In the genomic region with DNA sequence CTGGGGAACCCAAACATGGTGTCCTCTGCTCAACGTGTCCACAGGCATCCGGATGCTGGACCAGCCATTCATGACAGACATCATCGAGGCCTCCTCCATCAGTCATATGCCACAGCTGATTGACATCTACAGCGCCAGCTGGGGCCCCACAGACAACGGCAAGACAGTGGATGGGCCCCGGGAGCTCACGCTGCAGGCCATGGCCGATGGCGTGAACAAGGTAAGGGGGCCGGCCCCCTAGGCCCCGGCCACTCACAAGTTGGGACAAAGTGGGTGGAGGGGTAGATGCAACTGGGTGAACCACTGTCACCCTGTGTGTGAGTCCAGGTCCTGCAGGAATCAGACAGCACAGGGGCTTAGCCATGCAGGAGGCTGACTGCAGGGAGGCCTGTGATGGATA, we compare ENCODE assay signal across 8 cellular contexts.
"Had no signal": no experiment of that assay in that cellular context is flagged by ENCODE, and none has a peak within 500 bp of the region (broad histone marks: within the 10 kb centered on the region; RNA-seq: fewer than 3 reads in every experiment).

No MANE protein-coding gene starts in this region.

- H2AFZ ChIP-seq: GM23248 had no signal

- DNase-seq: GM23248, GOT3, H7, HFFc6 had no signal

- H3K4me3 ChIP-seq: GM23248, HAP-1 had no signal

- H3K9me3 ChIP-seq: HAP-1 had no signal

- H3K27ac Mint-ChIP-seq: HFFc6 had no signal

- ATAC-seq: HCT116, HepG2 had no signal

- H3K9me3 Mint-ChIP-seq: HFFc6 had no signal

- H3K4me3 Mint-ChIP-seq: HFFc6 had no signal

- H3K27ac ChIP-seq: GM23248, HL-60 had no signal

- H3K36me3 ChIP-seq: HAP-1 had no signal

- H3K9ac ChIP-seq: GM23248 had no signal

- H3K4me1 ChIP-seq: HAP-1 had no signal
